Comparison of ENCODE assay signal across 24 cellular contexts in genomic region chr15:101122806-101123205, GRCh38.
DNase-seq lines count a peak whose midpoint lies in the region; ATAC-seq and TF ChIP-seq lines count a peak whose summit lies in the region.
"Had no signal": no experiment of that assay in that cellular context is flagged by ENCODE, and none has a peak within 500 bp of the region (broad histone marks: within the 10 kb centered on the region; RNA-seq: fewer than 3 reads in every experiment).

No MANE protein-coding gene starts in this region.

- H3K9me3 ChIP-seq in adrenal gland (replicated peaks in 1 of 3) (no peaks in the 10 kb centered on the region), ovary (no peaks in the 10 kb centered on the region)
- H3K9me3 ChIP-seq: HAP-1, vagina had no signal

- H3K27ac ChIP-seq in adrenal gland: no peak overlapping the region
- no peak overlapping the region for H3K27ac ChIP-seq in ovary
- H3K27ac ChIP-seq: SK-N-MC had no signal

- H3K4me3 Mint-ChIP-seq in T-helper 1 cell treated with Interleukin-12 subunit alpha and Interleukin-12 subunit beta and Interleukin-4 antibody, amounts not matched to agents 30 μg/mL and 1 μg/mL, for 36 hours: peak overlapping the region; percentile 27
- H3K4me3 Mint-ChIP-seq in CD14-positive monocyte (peak overlapping the region; percentile 31 to 51), natural killer cell (peak overlapping the region; percentile 63)
- no peak overlapping the region for H3K4me3 Mint-ChIP-seq in activated T-helper 17 cell treated with anti-CD3 and anti-CD28 coated beads, Interleukin-2, amount 50 U/mL, for 72 hours
- no peak overlapping the region for H3K4me3 Mint-ChIP-seq in activated CD4-positive, alpha-beta memory T cell treated with anti-CD3 and anti-CD28 coated beads for 36 hours
- H3K4me3 Mint-ChIP-seq: B cell, neural crest cell had no signal

- peaks cover 4% of the 10 kb centered on the region for H3K36me3 Mint-ChIP-seq in T-helper 1 cell treated with Interleukin-12 subunit alpha and Interleukin-12 subunit beta and Interleukin-4 antibody, amounts not matched to agents 30 μg/mL and 1 μg/mL, for 36 hours (ENCODE audit: low read depth)
- peaks cover 0 to 5% of the 10 kb centered on the region in 2 donors for H3K36me3 Mint-ChIP-seq in CD14-positive monocyte
- H3K36me3 Mint-ChIP-seq in activated T-helper 17 cell treated with anti-CD3 and anti-CD28 coated beads, Interleukin-2, amount 50 U/mL, for 72 hours (ENCODE audit: low read depth): no peaks in the 10 kb centered on the region
- H3K36me3 Mint-ChIP-seq in natural killer cell: no peaks in the 10 kb centered on the region
- H3K36me3 Mint-ChIP-seq in activated CD4-positive, alpha-beta memory T cell treated with anti-CD3 and anti-CD28 coated beads for 36 hours: no peaks in the 10 kb centered on the region
- H3K36me3 Mint-ChIP-seq: brain had no signal

- 87 to 94% (median 89%) methylated on average over 6 to 8 of the region's 8 CpGs for WGBS in adrenal gland, 4 donors
- 84 to 85% (median 85%) methylated on average over 7 to 8 of the region's 8 CpGs for WGBS in ovary, 3 donors

- no peaks in the 10 kb centered on the region for H3K36me3 ChIP-seq in adrenal gland (replicated peaks in 1 of 2)
- H3K36me3 ChIP-seq in ovary: no peaks in the 10 kb centered on the region
- H3K36me3 ChIP-seq: HAP-1, vagina had no signal

- no peaks in the 10 kb centered on the region for H3K9me3 Mint-ChIP-seq in T-helper 1 cell treated with Interleukin-12 subunit alpha and Interleukin-12 subunit beta and Interleukin-4 antibody, amounts not matched to agents 30 μg/mL and 1 μg/mL, for 36 hours
- peaks cover 0 to 5% (median 4%) of the 10 kb centered on the region in 7 donors for H3K9me3 Mint-ChIP-seq in CD14-positive monocyte
- no peaks in the 10 kb centered on the region for H3K9me3 Mint-ChIP-seq in activated T-helper 17 cell treated with anti-CD3 and anti-CD28 coated beads, Interleukin-2, amount 50 U/mL, for 72 hours
- H3K9me3 Mint-ChIP-seq in natural killer cell: no peaks in the 10 kb centered on the region
- H3K9me3 Mint-ChIP-seq in activated CD4-positive, alpha-beta memory T cell treated with anti-CD3 and anti-CD28 coated beads for 36 hours: no peaks in the 10 kb centered on the region
- H3K9me3 Mint-ChIP-seq: neural crest cell had no signal

- H3K27me3 Mint-ChIP-seq in T-helper 1 cell treated with Interleukin-12 subunit alpha and Interleukin-12 subunit beta and Interleukin-4 antibody, amounts not matched to agents 30 μg/mL and 1 μg/mL, for 36 hours (ENCODE audit: low read depth): no peaks in the 10 kb centered on the region
- H3K27me3 Mint-ChIP-seq in CD14-positive monocyte (ENCODE audit: low read depth in 3 of 3): peaks cover 2 to 4% (median 3%) of the 10 kb centered on the region in 3 donors
- no peaks in the 10 kb centered on the region for H3K27me3 Mint-ChIP-seq in activated T-helper 17 cell treated with anti-CD3 and anti-CD28 coated beads, Interleukin-2, amount 50 U/mL, for 72 hours
- H3K27me3 Mint-ChIP-seq in natural killer cell (ENCODE audit: low read depth in 2 of 2): no peaks in the 10 kb centered on the region
- no peaks in the 10 kb centered on the region for H3K27me3 Mint-ChIP-seq in activated CD4-positive, alpha-beta memory T cell treated with anti-CD3 and anti-CD28 coated beads for 36 hours
- H3K27me3 Mint-ChIP-seq: B cell had no signal

- H3K27ac Mint-ChIP-seq in T-helper 1 cell treated with Interleukin-12 subunit alpha and Interleukin-12 subunit beta and Interleukin-4 antibody, amounts not matched to agents 30 μg/mL and 1 μg/mL, for 36 hours: peak overlapping the region; percentile 63
- H3K27ac Mint-ChIP-seq in CD14-positive monocyte: peak overlapping the region in 4 of 7 donors; percentile 89 to 96 (median 94)
- peak overlapping the region; percentile 85 for H3K27ac Mint-ChIP-seq in activated T-helper 17 cell treated with anti-CD3 and anti-CD28 coated beads, Interleukin-2, amount 50 U/mL, for 72 hours
- no peak overlapping the region for H3K27ac Mint-ChIP-seq in natural killer cell
- H3K27ac Mint-ChIP-seq in activated CD4-positive, alpha-beta memory T cell treated with anti-CD3 and anti-CD28 coated beads for 36 hours: no peak overlapping the region
- H3K27ac Mint-ChIP-seq: B cell had no signal

- TF ChIP-seq CTCF in CD14-positive monocyte (IDR thresholded peaks at IDR 0.05): no peak
- no peak for TF ChIP-seq CTCF in natural killer cell (IDR thresholded peaks at IDR 0.05)
- TF ChIP-seq CTCF in adrenal gland (IDR thresholded peaks at IDR 0.05): no peak
- TF ChIP-seq CTCF in ovary (IDR thresholded peaks at IDR 0.05): no peak

- H3K4me3 ChIP-seq in adrenal gland (no peak overlapping the region), ovary (no peak overlapping the region)
- H3K4me3 ChIP-seq: HAP-1, SK-N-MC had no signal

- POLR2A ChIA-PET in activated CD4-positive, alpha-beta memory T cell treated with anti-CD3 and anti-CD28 coated beads for 36 hours (lab: Charles Lee): no interaction called here

- intact Hi-C loops in CD14-positive monocyte (cut with micrococcal nuclease) (loop anchor here (2.0 to 10.0 kb wide), 4 partner anchors 62 to 129 kb away; partner anchors contain the start of gene CHSY1 (in 1 of the 2)), natural killer cell (cut with micrococcal nuclease) (no loop called here), adrenal gland (cut with DNase I) (loop anchor here (10.0 kb wide), 2 partner anchors 62 to 132 kb away; partner anchors contain the start of gene CHSY1 (in 1 of the 2)), ovary (cut with DNase I) (loop anchor here in 2 of 4 donors (5.0 to 10.0 kb wide), 3 partner anchors 62 to 132 kb away; partner anchors contain the start of gene CHSY1 (in 2 of the 2))
- intact Hi-C loops in activated CD4-positive, alpha-beta memory T cell treated with anti-CD3 and anti-CD28 coated beads for 36 hours (cut with micrococcal nuclease): no loop called here

- CTCF ChIA-PET in activated CD4-positive, alpha-beta memory T cell treated with anti-CD3 and anti-CD28 coated beads for 36 hours (lab: Charles Lee): no interaction called here

- ATAC-seq in activated T-helper 17 cell treated with anti-CD3 and anti-CD28 coated beads, Interleukin-2, amount 50 U/mL, for 72 hours (replicated peaks): no peak
- ATAC-seq in natural killer cell: no peak
- ATAC-seq: activated naive CD4-positive, alpha-beta T cell treated with anti-CD3 and anti-CD28 coated beads, Interleukin-2, amount 50 U/mL, for 72 hours; left lobe of liver had no signal

- no peak for TF ChIP-seq EP300 in ovary (IDR thresholded peaks at IDR 0.05)

- no peak for DNase-seq in T-helper 1 cell
- DNase-seq in CD14-positive monocyte (ENCODE audit: low spot score): no peak
- DNase-seq in natural killer cell: no peak
- no peak for DNase-seq in adrenal gland
- no peak for DNase-seq in ovary
- no peak for DNase-seq in activated CD4-positive, alpha-beta memory T cell treated with anti-CD3 and anti-CD28 coated beads for 36 hours
- DNase-seq: 8988T; activated CD4-positive, alpha-beta T cell treated with anti-CD3 and anti-CD28 coated beads, Interleukin-2, amount 50 U/mL, for 1 hour; activated T-cell treated with anti-CD3 and anti-CD28 coated beads for 4 hours; cortex of kidney; midbrain; NCI-H1105; NCI-H510A; RPMI8226 had no signal

- H3K27me3 ChIP-seq in adrenal gland (no peaks in the 10 kb centered on the region), ovary (no peaks in the 10 kb centered on the region)
- H3K27me3 ChIP-seq: vagina had no signal

- H3K4me1 Mint-ChIP-seq in T-helper 1 cell treated with Interleukin-12 subunit alpha and Interleukin-12 subunit beta and Interleukin-4 antibody, amounts not matched to agents 30 μg/mL and 1 μg/mL, for 36 hours (ENCODE audit: low read depth): peaks cover 54% of the 10 kb centered on the region
- peaks cover 64% of the 10 kb centered on the region for H3K4me1 Mint-ChIP-seq in CD14-positive monocyte
- peaks cover 38% of the 10 kb centered on the region for H3K4me1 Mint-ChIP-seq in activated T-helper 17 cell treated with anti-CD3 and anti-CD28 coated beads, Interleukin-2, amount 50 U/mL, for 72 hours
- peaks cover 60 to 61% of the 10 kb centered on the region in 2 donors for H3K4me1 Mint-ChIP-seq in natural killer cell
- H3K4me1 Mint-ChIP-seq in activated CD4-positive, alpha-beta memory T cell treated with anti-CD3 and anti-CD28 coated beads for 36 hours (ENCODE audit: low read depth): peaks cover 45% of the 10 kb centered on the region

- H3K4me1 ChIP-seq in adrenal gland (replicated peaks in 1 of 2) (peaks cover 18 to 34% of the 10 kb centered on the region in 2 donors), ovary (ENCODE audit: insufficient read depth) (peaks cover 14% of the 10 kb centered on the region)

- TF ChIP-seq POLR2A in adrenal gland (IDR thresholded peaks at IDR 0.05): no peak
- no peak for TF ChIP-seq POLR2A in ovary (IDR thresholded peaks at IDR 0.05)

Comparison
In these comparisons a context has a peak if more than half of its experiments do, and no peak if none do; other contexts are left out.
1. H3K27ac Mint-ChIP-seq: peak in T-helper 1 cell treated with Interleukin-12 subunit alpha and Interleukin-12 subunit beta and Interleukin-4 antibody, amounts not matched to agents 30 μg/mL and 1 μg/mL, for 36 hours (single experiment), CD14-positive monocyte (4 of 7) and activated T-helper 17 cell treated with anti-CD3 and anti-CD28 coated beads, Interleukin-2, amount 50 U/mL, for 72 hours (single experiment); none in natural killer cell (0 of 2) and activated CD4-positive, alpha-beta memory T cell treated with anti-CD3 and anti-CD28 coated beads for 36 hours (single experiment).
2. H3K4me3 Mint-ChIP-seq: peak in T-helper 1 cell treated with Interleukin-12 subunit alpha and Interleukin-12 subunit beta and Interleukin-4 antibody, amounts not matched to agents 30 μg/mL and 1 μg/mL, for 36 hours (single experiment), CD14-positive monocyte (2 of 2) and natural killer cell (single experiment); none in activated T-helper 17 cell treated with anti-CD3 and anti-CD28 coated beads, Interleukin-2, amount 50 U/mL, for 72 hours (single experiment) and activated CD4-positive, alpha-beta memory T cell treated with anti-CD3 and anti-CD28 coated beads for 36 hours (single experiment).
3. intact Hi-C loops: an anchor here in CD14-positive monocyte (2.0 to 10.0 kb wide) and adrenal gland (10.0 kb wide); none called in natural killer cell and activated CD4-positive, alpha-beta memory T cell treated with anti-CD3 and anti-CD28 coated beads for 36 hours.